Comparison of ENCODE assay signal across 21 cellular contexts in genomic region chr4:7658297-7659204, GRCh38.
A peak's percentile ranks its signal among the peaks of the same experiment; 100 is the strongest.
DNase-seq lines count a peak whose midpoint lies in the region; ATAC-seq, FAIRE-seq and TF ChIP-seq lines count a peak whose summit lies in the region.
"Had no signal": no experiment of that assay in that cellular context is flagged by ENCODE, and none has a peak within 500 bp of the region (broad histone marks: within the 10 kb centered on the region; RNA-seq: fewer than 3 reads in every experiment).

No MANE protein-coding gene starts in this region.

- H3K4me2 ChIP-seq in H1 (ENCODE audit: insufficient read depth in 1 of 2, low read depth in 2 of 2, low read length in 2 of 2): no peak overlapping the region
- H3K4me2 ChIP-seq: A549 had no signal

- H3K27me3 ChIP-seq in H1 (replicated peaks in 1 of 4; ENCODE audit: control insufficient read depth in 3 of 4, extremely low read depth in 1 of 4, insufficient read depth in 3 of 4, low read length in 3 of 4) (no peaks in the 10 kb centered on the region), breast epithelium (peaks cover 0 to 13% of the 10 kb centered on the region in 2 donors)

- H3K36me3 ChIP-seq in H1 (ENCODE audit: control insufficient read depth in 2 of 4, insufficient read depth in 4 of 4, low read length in 3 of 4): no peaks in the 10 kb centered on the region
- no peaks in the 10 kb centered on the region for H3K36me3 ChIP-seq in breast epithelium
- H3K36me3 ChIP-seq: thoracic aorta had no signal

- peaks cover 14% of the 10 kb centered on the region; the same call in 1 of the 2 replicates for H3K23me2 ChIP-seq in H1 (ENCODE audit: low read depth, low read length)

- H4K5ac ChIP-seq in H1 (ENCODE audit: insufficient read length, low read depth, low read length): no peak overlapping the region

- H3K4me1 ChIP-seq in H1 (replicated peaks in 1 of 4; ENCODE audit: control insufficient read depth in 3 of 4, insufficient read depth in 4 of 4, low read length in 3 of 4) (peaks cover 0 to 9% (median 3%) of the 10 kb centered on the region in 4 experiments; a peak in 5 of 7 replicates), breast epithelium (no peaks in the 10 kb centered on the region)
- H3K4me1 ChIP-seq: A549 had no signal

- peaks cover 4 to 5% of the 10 kb centered on the region in 2 donors for H3K9me3 Mint-ChIP-seq in stimulated activated naive B cell treated with anti-CD40 and anti-IgM and Interleukin-4, amounts not matched to agents 10 μg/mL and 1 μg/mL and 100 μg/mL, for 72 hours
- H3K9me3 Mint-ChIP-seq: effector memory CD8-positive, alpha-beta T cell; IgD-negative memory B cell had no signal

- H3K27ac Mint-ChIP-seq in stimulated activated naive B cell treated with anti-CD40 and anti-IgM and Interleukin-4, amounts not matched to agents 10 μg/mL and 1 μg/mL and 100 μg/mL, for 72 hours: no peak overlapping the region
- H3K27ac Mint-ChIP-seq: effector memory CD8-positive, alpha-beta T cell; IgD-negative memory B cell had no signal

- H3K27ac ChIP-seq in H1 (ENCODE audit: low read depth, low read length): no peak overlapping the region
- H3K27ac ChIP-seq in breast epithelium: no peak overlapping the region
- H3K27ac ChIP-seq: A549, SK-N-MC, thoracic aorta had no signal

- H4K8ac ChIP-seq in H1 (ENCODE audit: extremely low read depth, insufficient read depth, low read length): no peak overlapping the region

- H3K9me3 ChIP-seq in H1 (ENCODE audit: insufficient read depth in 2 of 2, low read depth in 1 of 2, low read length in 1 of 2) (no peaks in the 10 kb centered on the region), breast epithelium (no peaks in the 10 kb centered on the region)
- H3K9me3 ChIP-seq: A549, thoracic aorta had no signal

- no peak overlapping the region for H4K91ac ChIP-seq in H1 (replicated peaks; ENCODE audit: insufficient read length, low read length)

- no peak overlapping the region for H3K4me3 ChIP-seq in H1 (ENCODE audit: extremely low read depth in 1 of 4, insufficient read depth in 2 of 4, low read depth in 3 of 4, low read length in 4 of 4)
- H3K4me3 ChIP-seq in breast epithelium: no peak overlapping the region
- H3K4me3 ChIP-seq: A549, SK-N-MC, thoracic aorta had no signal

- H3K4me3 Mint-ChIP-seq in stimulated activated naive B cell treated with anti-CD40 and anti-IgM and Interleukin-4, amounts not matched to agents 10 μg/mL and 1 μg/mL and 100 μg/mL, for 72 hours: no peak overlapping the region
- H3K4me3 Mint-ChIP-seq: effector memory CD8-positive, alpha-beta T cell; IgD-negative memory B cell had no signal

- no peak overlapping the region for H2AFZ ChIP-seq in H1 (ENCODE audit: low read length)

- H2BK12ac ChIP-seq in H1 (ENCODE audit: low read depth, low read length): no peak overlapping the region

- no peak overlapping the region for H3K4ac ChIP-seq in H1 (replicated peaks; ENCODE audit: insufficient read length, low read depth, low read length)

- no peak overlapping the region for H3K14ac ChIP-seq in H1 (ENCODE audit: insufficient read length)

- CTCF ChIA-PET in H1 (lab: Charles Lee; ENCODE audit: partially characterized antibody): no interaction called here

- no peaks in the 10 kb centered on the region for H4K20me1 ChIP-seq in H1 (replicated peaks in 1 of 2; ENCODE audit: control insufficient read depth in 1 of 2, insufficient read depth in 2 of 2, low read length in 2 of 2)

- no peak overlapping the region for H3K18ac ChIP-seq in H1 (ENCODE audit: extremely low read depth, low read length)

- no peak for TF ChIP-seq POLR2A in H1 (IDR thresholded peaks at IDR 0.05; ENCODE audit: control extremely low read depth in 1 of 2, low read depth in 2 of 2, low read length in 2 of 2)
- no peak for TF ChIP-seq POLR2A in breast epithelium (IDR thresholded peaks at IDR 0.05)

- TF ChIP-seq CTCF in H1 (IDR thresholded peaks at IDR 0.05; ENCODE audit: control extremely low read depth in 1 of 3, insufficient read depth in 1 of 3, low read depth in 1 of 3, low read length in 3 of 3) (no peak), breast epithelium (IDR thresholded peaks at IDR 0.05) (no peak)

- TF ChIP-seq RAD21 in H1 (IDR thresholded peaks at IDR 0.05 in 1 of 2, conservative IDR thresholded peaks at IDR 0.05 in 1 of 2; ENCODE audit: low read depth in 2 of 2, low read length in 2 of 2): no peak

- H3K27me3 Mint-ChIP-seq in stimulated activated naive B cell treated with anti-CD40 and anti-IgM and Interleukin-4, amounts not matched to agents 10 μg/mL and 1 μg/mL and 100 μg/mL, for 72 hours: peaks cover 7 to 18% of the 10 kb centered on the region in 2 donors
- H3K27me3 Mint-ChIP-seq: effector memory CD8-positive, alpha-beta T cell had no signal

- WGBS in H1 (ENCODE audit: extremely low coverage in 1 of 2, insufficient coverage in 1 of 2, insufficient read length in 1 of 2, insufficient replicate concordance in 2 of 2, low coverage in 1 of 2, low lambda C conversion rate in 2 of 2, missing lambda C conversion rate in 1 of 2), 2 experiments: 88% methylated on average over 5 of the region's 5 CpGs; no CpG with 5 or more reads in 1 of the 2 experiments

- FAIRE-seq in RCC 7860 (lab: Jason Lieb, UNC) (no peak), H1 (lab: Jason Lieb, UNC) (no peak)
- FAIRE-seq: A549, H54 had no signal

- H2BK15ac ChIP-seq in H1 (ENCODE audit: low read length): 0 out of 2 replicates have a peak overlapping the region, but pooled peaks have one; percentile 88

- DNase-seq in NCI-H2227 (lab: John Stamatoyannopoulos, UW; ENCODE audit: unreplicated experiment) (peak; percentile 43), NCI-H2227 treated with DMSO at 0.1 percent for 48 hours (lab: John Stamatoyannopoulos, UW) (no peak), RCC 7860 (ENCODE audit: low spot score) (peak; percentile 48), H1 (ENCODE audit: low read depth in 1 of 2, low spot score in 2 of 2) (no peak), breast epithelium (ENCODE audit: low spot score in 2 of 2) (no peak), G401 (ENCODE audit: low spot score) (no peak), NCI-H1105 (lab: John Stamatoyannopoulos, UW) (no peak)
- DNase-seq in stimulated activated naive B cell treated with anti-CD40 and anti-IgM and Interleukin-4, amounts not matched to agents 10 μg/mL and 1 μg/mL and 100 μg/mL, for 72 hours: no peak
- DNase-seq: activated CD4-positive, alpha-beta T cell treated with anti-CD3 and anti-CD28 coated beads for 4 hours; activated gamma-delta T cell; effector memory CD8-positive, alpha-beta T cell; hypothalamus; midbrain; NCI-H2081; NCI-H748 treated with DMSO at 0.1 percent for 48 hours; T-helper 9 cell had no signal

- no peak overlapping the region for H2AK5ac ChIP-seq in H1 (ENCODE audit: low read depth, low read length)

- in situ Hi-C loops in G401 (cut with HindIII; ENCODE audit: low sequenced_read_pairs): no loop called here

- no peak overlapping the region for H2BK5ac ChIP-seq in H1 (ENCODE audit: low read depth, low read length)

- no peak overlapping the region for H3K23ac ChIP-seq in H1 (ENCODE audit: insufficient read length)

- no peak overlapping the region for H3K9ac ChIP-seq in H1 (replicated peaks in 1 of 4; ENCODE audit: extremely low read depth in 1 of 4, low read depth in 3 of 4, low read length in 3 of 4)

- no peak overlapping the region for H2BK120ac ChIP-seq in H1 (replicated peaks; ENCODE audit: low read depth, low read length)

- H3K79me2 ChIP-seq in H1 (ENCODE audit: control insufficient read depth in 1 of 2, insufficient read depth in 2 of 2, low read length in 2 of 2): no peaks in the 10 kb centered on the region

- TF ChIP-seq EP300 in H1 (IDR thresholded peaks at IDR 0.05; ENCODE audit: borderline replicate concordance in 1 of 2, low read depth in 2 of 2, low read length in 2 of 2): no peak

- no peak overlapping the region for H3K56ac ChIP-seq in H1 (replicated peaks; ENCODE audit: insufficient read length, low read depth, low read length)

- H3K79me1 ChIP-seq in H1 (ENCODE audit: low read depth, low read length): no peaks in the 10 kb centered on the region

- intact Hi-C loops in breast epithelium (cut with DNase I; ENCODE audit: low total_unique reads): no loop called here

- POLR2A ChIA-PET in H1 (lab: Charles Lee; ENCODE audit: partially characterized antibody): no interaction called here

- ATAC-seq in stimulated activated naive B cell treated with anti-CD40 and anti-IgM and Interleukin-4, amounts not matched to agents 10 μg/mL and 1 μg/mL and 100 μg/mL, for 72 hours (replicated peaks): peak; percentile 23 to 27
- ATAC-seq: A549; effector memory CD8-positive, alpha-beta T cell had no signal

- H3K4me1 Mint-ChIP-seq in stimulated activated naive B cell treated with anti-CD40 and anti-IgM and Interleukin-4, amounts not matched to agents 10 μg/mL and 1 μg/mL and 100 μg/mL, for 72 hours: no peaks in the 10 kb centered on the region
- H3K4me1 Mint-ChIP-seq: IgD-negative memory B cell had no signal

- no peaks in the 10 kb centered on the region for H3K36me3 Mint-ChIP-seq in stimulated activated naive B cell treated with anti-CD40 and anti-IgM and Interleukin-4, amounts not matched to agents 10 μg/mL and 1 μg/mL and 100 μg/mL, for 72 hours
- H3K36me3 Mint-ChIP-seq: IgD-negative memory B cell had no signal

- no peak overlapping the region for H2BK20ac ChIP-seq in H1 (ENCODE audit: low read length)

TF ChIP-seq in H1, 55 proteins besides CTCF, POLR2A, EP300 and RAD21 (continues in another document):
- no peak for TF ChIP-seq EZH2 (IDR thresholded peaks at IDR 0.05; ENCODE audit: low read depth, low read length, severe bottlenecking)
- TF ChIP-seq KDM4A (IDR thresholded peaks at IDR 0.05; ENCODE audit: low read depth, low read length, severe bottlenecking): no peak
- TF ChIP-seq PHF8 (conservative IDR thresholded peaks at IDR 0.05; ENCODE audit: low read depth, low read length): no peak
- no peak for TF ChIP-seq MAFK (IDR thresholded peaks at IDR 0.05; ENCODE audit: low read depth, low read length)
- TF ChIP-seq TCF12 (IDR thresholded peaks at IDR 0.05; ENCODE audit: low read depth, low read length): no peak
- TF ChIP-seq POU5F1 (IDR thresholded peaks at IDR 0.05; ENCODE audit: low read depth, low read length): no peak
- TF ChIP-seq JUND (IDR thresholded peaks at IDR 0.05; ENCODE audit: low read length): no peak
- TF ChIP-seq BCL11A (IDR thresholded peaks at IDR 0.05; ENCODE audit: low read depth in 2 of 2, low read length in 2 of 2): no peak

Comparison
In these comparisons a context has a peak if more than half of its experiments do, and no peak if none do; other contexts are left out.
1. DNase-seq: peak in NCI-H2227 (single experiment) and RCC 7860 (single experiment); none in NCI-H2227 treated with DMSO at 0.1 percent for 48 hours (single experiment), H1 (0 of 2), stimulated activated naive B cell treated with anti-CD40 and anti-IgM and Interleukin-4, amounts not matched to agents 10 μg/mL and 1 μg/mL and 100 μg/mL, for 72 hours (single experiment), breast epithelium (0 of 2), G401 (single experiment) and NCI-H1105 (single experiment).